In the genomic region with DNA sequence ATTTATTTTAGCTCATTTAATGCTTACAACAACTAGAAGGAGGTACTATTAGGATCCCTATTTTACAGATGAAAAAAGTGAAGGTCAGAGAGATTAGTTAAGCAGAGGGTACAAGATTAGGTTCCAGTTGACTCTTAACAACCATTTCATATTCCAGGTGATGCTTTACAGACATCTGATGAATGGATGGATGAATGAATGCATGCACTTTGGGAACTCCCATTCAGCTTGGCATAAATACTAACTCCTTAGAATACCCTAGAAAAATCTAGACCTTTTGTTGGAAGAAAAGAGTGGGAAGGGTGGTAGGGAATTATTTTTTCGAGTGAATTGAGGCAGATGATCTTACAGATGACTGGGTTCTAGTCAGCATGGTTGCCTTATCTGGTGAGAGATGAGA, we compare ENCODE assay signal across 8 cellular contexts. TPM values are rescaled to one million over a fixed set of nuclear protein-coding genes. Genes with fewer than 3 reads are reported as not detected.
A peak's percentile ranks its signal among the peaks of the same experiment; 100 is the strongest.
DNase-seq lines count a peak whose midpoint lies in the region; ATAC-seq and TF ChIP-seq lines count a peak whose summit lies in the region.

No MANE protein-coding gene starts in this region.

- peak overlapping the region; percentile 80; the same call in 1 of the 2 replicates for H3K27ac ChIP-seq in GM23338 (ENCODE audit: low read depth)
- H3K27ac ChIP-seq in SK-N-MC, result peak overlapping the region; percentile 83
- peak overlapping the region; percentile 99 for H3K27ac ChIP-seq in fibroblast of lung (ENCODE audit: insufficient read depth, low read length)
- peak overlapping the region; percentile 76 to 86 (median 82) for H3K27ac ChIP-seq in gastrocnemius medialis

- no peak overlapping the region for H2AFZ ChIP-seq in GM23338
- H2AFZ ChIP-seq in fibroblast of lung (ENCODE audit: low read length), result peak overlapping the region; percentile 100

- peak overlapping the region; percentile 59 for H3K4me2 ChIP-seq in GM23338
- peak overlapping the region; percentile 77 for H3K4me2 ChIP-seq in fibroblast of lung (ENCODE audit: extremely low read depth, insufficient read depth, low read length)

- H3K9me3 Mint-ChIP-seq in GM23338, result peaks cover 5% of the 10 kb centered on the region; the same call in 1 of the 3 replicates

- H3K9me2 ChIP-seq in GM23338 (ENCODE audit: insufficient read depth), result peaks cover 8% of the 10 kb centered on the region

- H3K27me3 Mint-ChIP-seq in GM23338 (ENCODE audit: insufficient read depth, low read depth, poor library complexity), result peaks cover 7% of the 10 kb centered on the region

- H3K79me2 ChIP-seq in GM23338 (replicated peaks; ENCODE audit: insufficient read depth), result peaks cover 42% of the 10 kb centered on the region
- H3K79me2 ChIP-seq in fibroblast of lung (ENCODE audit: control insufficient read depth, insufficient read depth, low read length), result peaks cover 24% of the 10 kb centered on the region

- H3K4me3 ChIP-seq in GM23338 (peak overlapping the region; percentile 97), SK-N-MC (peak overlapping the region; percentile 83), fibroblast of lung (replicated peaks in 1 of 4; ENCODE audit: control extremely low read depth in 1 of 4, insufficient read depth in 1 of 4, low read depth in 3 of 4, low read length in 4 of 4) (peak overlapping the region; percentile 90 to 100 (median 98)), gastrocnemius medialis (peak overlapping the region; percentile 80 to 98 (median 96))

- H3K27me3 ChIP-seq in GM23338 (ENCODE audit: insufficient read depth) (no peaks in the 10 kb centered on the region), fibroblast of lung (ENCODE audit: control insufficient read depth, insufficient read depth, low read length) (no peaks in the 10 kb centered on the region), gastrocnemius medialis (peaks cover 0 to 5% (median 0%) of the 10 kb centered on the region in 3 donors)

- peak overlapping the region; percentile 96 for H3K4me3 Mint-ChIP-seq in GM23338

- H3K36me3 Mint-ChIP-seq in GM23338 (ENCODE audit: low read depth), result peaks cover 19% of the 10 kb centered on the region

- no peak for DNase-seq in GM23338 (ENCODE audit: low spot score)
- DNase-seq in SK-N-MC (ENCODE audit: low read depth, low spot score), result no peak
- no peak for DNase-seq in fibroblast of lung (ENCODE audit: low read depth in 2 of 2)
- DNase-seq in gastrocnemius medialis, result no peak
- no peak for DNase-seq in stimulated activated naive CD4-positive, alpha-beta T cell (lab: John Stamatoyannopoulos, UW)
- no peak for DNase-seq in NCI-H2081 treated with DMSO at 0.1 percent for 48 hours (lab: John Stamatoyannopoulos, UW)
- no peak for DNase-seq in stimulated activated CD4-positive, alpha-beta T cell treated with anti-CD3 and anti-CD28 coated beads, Interleukin-4, amount 100 ng/mL, for 4 hours

- peaks cover 13% of the 10 kb centered on the region for H4K20me1 ChIP-seq in GM23338 (replicated peaks; ENCODE audit: insufficient read depth)
- no peaks in the 10 kb centered on the region for H4K20me1 ChIP-seq in fibroblast of lung (ENCODE audit: control insufficient read depth, extremely low read depth, insufficient read depth, low read length)

- TF ChIP-seq CTCF in GM23338 (conservative IDR thresholded peaks at IDR 0.05; ENCODE audit: low read depth in 2 of 2), result no peak
- no peak for TF ChIP-seq CTCF in fibroblast of lung (conservative IDR thresholded peaks at IDR 0.05 in 1 of 2, IDR thresholded peaks at IDR 0.05 in 1 of 2; ENCODE audit: low read depth in 1 of 2, low read length in 2 of 2)
- no peak for TF ChIP-seq CTCF in gastrocnemius medialis (IDR thresholded peaks at IDR 0.05 in 4 of 5, conservative IDR thresholded peaks at IDR 0.05 in 1 of 5)

- intact Hi-C loops in gastrocnemius medialis (cut with DNase I; ENCODE audit: low total_unique reads), result no loop called here

- 0 out of 2 replicates have a peak, but pooled peaks cover 2% of the 10 kb centered on the region for H3K9me3 ChIP-seq in SK-N-MC (ENCODE audit: low read depth, low read length)
- H3K9me3 ChIP-seq in fibroblast of lung (ENCODE audit: control insufficient read depth, insufficient read depth, low read depth, low read length), result no peaks in the 10 kb centered on the region
- no peaks in the 10 kb centered on the region for H3K9me3 ChIP-seq in gastrocnemius medialis

- H3K4me1 ChIP-seq in GM23338 (ENCODE audit: insufficient read depth) (no peaks in the 10 kb centered on the region; the same call in 1 of the 2 replicates), fibroblast of lung (ENCODE audit: control insufficient read depth, extremely low read depth, insufficient read depth, low read length) (peaks cover 4% of the 10 kb centered on the region), gastrocnemius medialis (peaks cover 17 to 24% of the 10 kb centered on the region in 2 donors)

- H3K4me1 Mint-ChIP-seq in GM23338, result peaks cover 13% of the 10 kb centered on the region

- H3F3A ChIP-seq in GM23338 (replicated peaks; ENCODE audit: low read depth), result no peaks in the 10 kb centered on the region

- no peak for ATAC-seq in GM23338
- no peak for ATAC-seq in gastrocnemius medialis
- no peak for ATAC-seq in GM21526 (IDR thresholded peaks at IDR 0.05; ENCODE audit: low FRiP score, unreplicated experiment)

- H3K36me3 ChIP-seq in GM23338 (ENCODE audit: insufficient read depth) (peaks cover 12% of the 10 kb centered on the region; the same call in 1 of the 2 replicates), SK-N-MC (ENCODE audit: insufficient read depth, low read length) (peaks cover 31% of the 10 kb centered on the region), fibroblast of lung (ENCODE audit: control insufficient read depth, insufficient read depth, low read length) (no peaks in the 10 kb centered on the region), gastrocnemius medialis (peaks cover 0 to 26% of the 10 kb centered on the region in 2 donors)

- in situ Hi-C loops in gastrocnemius medialis (cut with MboI; ENCODE audit: low sequenced_read_pairs in 4 of 4), result loop anchor here in 1 of 4 donors (25.0 kb wide), 1 partner anchor 1833 kb away; the partner anchor contains the start of gene SMIM26

- peak overlapping the region; percentile 99; the same call in 1 of the 2 replicates for H3K27ac Mint-ChIP-seq in GM23338

- no peak for TF ChIP-seq POLR2A in gastrocnemius medialis (IDR thresholded peaks at IDR 0.05)

- H3K9ac ChIP-seq in SK-N-MC (ENCODE audit: insufficient read length) (peak overlapping the region; percentile 38), fibroblast of lung (ENCODE audit: insufficient read depth, low read length) (no peak overlapping the region)

TF ChIP-seq in GM23338, 12 proteins besides CTCF, POLR2A, EP300 and RAD21 (continues in another document):
- TF ChIP-seq EZH2 (IDR thresholded peaks at IDR 0.05; ENCODE audit: low read depth, unreplicated experiment), result no peak
- no peak for TF ChIP-seq EZH2phosphoT487 (IDR thresholded peaks at IDR 0.05; ENCODE audit: unreplicated experiment)
- TF ChIP-seq POLR2AphosphoS5 (IDR thresholded peaks at IDR 0.05; ENCODE audit: low read depth), result no peak

RNA-seq across cellular contexts. Expression of gene SNRPB2, which starts 0.7 kb away (rescaled TPM):
- 91.9 and 94.9 TPM in 2 replicates for total RNA-seq in GM23338 (2014; rRNA removed; shearing (Covaris generic))
- polyA plus RNA-seq in GM23338 (2016; fragmentation: Nextera tagmentation; extraction: Ambion mirVana) (377 and 387 TPM in 2 replicates), fibroblast of lung (101 and 104 TPM in 2 replicates)
- total RNA-seq in fibroblast of lung (37.5 and 40.8 TPM in 2 replicates), gastrocnemius medialis (10 to 100 TPM; 18.6 to 37.5 (median 31.7) TPM)
- polyA plus RNA-seq in fibroblast of lung (2012), result 97.3 and 103 TPM in 2 replicates
- 0.59 and 2.9 TPM in 2 replicates for polyA minus RNA-seq in fibroblast of lung (ENCODE audit: low replicate concordance)

RNA-seq across cellular contexts. Expression of gene OTOR, which starts 19.1 kb away (rescaled TPM):
- total RNA-seq in GM23338 (2014; rRNA removed; shearing (Covaris generic)), result not detected in 2 replicates
- polyA plus RNA-seq in GM23338 (2016; fragmentation: Nextera tagmentation; extraction: Ambion mirVana), result not detected in 2 replicates
- not detected in 2 replicates for total RNA-seq in fibroblast of lung
- polyA plus RNA-seq in fibroblast of lung, result not detected in 2 replicates
- not detected in 2 replicates for polyA plus RNA-seq in fibroblast of lung (2012)
- polyA minus RNA-seq in fibroblast of lung (ENCODE audit: low replicate concordance), result not detected in 2 replicates
- not detected for total RNA-seq in gastrocnemius medialis
